Comparison of ENCODE assay signal across 20 cellular contexts in the genomic region with DNA sequence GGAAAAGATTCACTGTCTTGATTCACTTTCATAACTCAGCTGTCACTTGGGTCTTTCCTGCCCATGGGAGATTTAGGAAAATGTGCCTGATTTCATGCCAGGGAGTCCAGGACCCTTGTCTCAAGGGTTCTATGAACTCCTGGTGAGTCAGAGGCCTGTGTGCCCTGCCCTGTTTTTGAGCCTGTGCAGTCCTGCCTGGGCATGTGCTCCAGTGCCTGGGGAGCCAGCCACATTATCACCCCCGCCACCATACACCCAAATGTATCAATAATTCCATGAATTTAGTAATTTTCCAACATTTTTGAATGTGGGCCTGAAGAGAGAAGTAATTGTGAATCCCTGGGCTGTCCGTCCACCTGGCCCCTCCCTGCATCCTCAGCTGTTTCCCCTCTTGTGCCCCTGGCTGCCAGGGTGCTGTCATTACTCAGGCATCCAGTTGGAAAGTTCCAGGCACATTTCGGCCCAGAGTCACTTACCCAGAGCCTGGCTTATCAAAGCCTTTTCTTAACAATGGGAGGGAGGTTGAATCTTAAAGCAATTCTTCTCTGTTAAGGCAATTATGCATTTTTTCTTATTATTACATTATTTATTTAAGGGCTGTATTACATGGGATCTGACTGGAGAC.
DNase-seq lines count a peak whose midpoint lies in the region; ATAC-seq and TF ChIP-seq lines count a peak whose summit lies in the region.
"Had no signal": no experiment of that assay in that cellular context is flagged by ENCODE, and none has a peak within 500 bp of the region (broad histone marks: within the 10 kb centered on the region; RNA-seq: fewer than 3 reads in every experiment).

No MANE protein-coding gene starts in this region.

- H3K4me3 Mint-ChIP-seq in natural killer cell treated with Interleukin-12 subunit alpha and Interleukin-12 subunit beta and Interleukin-15 and Interleukin-18, amount 100 ng/mL, for 72 hours, result no peak overlapping the region
- H3K4me3 Mint-ChIP-seq: activated B cell treated with CpG ODN at 0.5 μM for 24 hours; central memory CD8-positive, alpha-beta T cell; stimulated activated naive B cell treated with anti-CD40 and anti-IgM and Interleukin-4, amounts not matched to agents 10 μg/mL and 1 μg/mL and 100 μg/mL, for 72 hours; T-cell had no signal

- no peaks in the 10 kb centered on the region for H3K4me1 ChIP-seq in right cardiac atrium (ENCODE audit: control insufficient read depth, insufficient read depth, low read length)
- H3K4me1 ChIP-seq: Peyer's patch, prostate gland, upper lobe of left lung had no signal

- H3K4me1 Mint-ChIP-seq in natural killer cell treated with Interleukin-12 subunit alpha and Interleukin-12 subunit beta and Interleukin-15 and Interleukin-18, amount 100 ng/mL, for 72 hours (ENCODE audit: low read depth in 2 of 2), result no peaks in the 10 kb centered on the region
- H3K4me1 Mint-ChIP-seq: activated B cell treated with CpG ODN at 0.5 μM for 24 hours; central memory CD8-positive, alpha-beta T cell; stimulated activated naive B cell treated with anti-CD40 and anti-IgM and Interleukin-4, amounts not matched to agents 10 μg/mL and 1 μg/mL and 100 μg/mL, for 72 hours; T-cell had no signal

- no peak overlapping the region for H3K27ac Mint-ChIP-seq in natural killer cell treated with Interleukin-12 subunit alpha and Interleukin-12 subunit beta and Interleukin-15 and Interleukin-18, amount 100 ng/mL, for 72 hours
- H3K27ac Mint-ChIP-seq: activated B cell treated with CpG ODN at 0.5 μM for 24 hours; activated T-helper 2 cell treated with anti-CD3 and anti-CD28 coated beads, Interferon-gamma antibody, Interleukin-2, Interleukin-4, amounts not matched to agents 10 μg/mL and 5 μg/mL and 100 μg/mL, durations not matched to agents 14 hours and 24 hours and 36 hours; stimulated activated naive B cell treated with anti-CD40 and anti-IgM and Interleukin-4, amounts not matched to agents 10 μg/mL and 1 μg/mL and 100 μg/mL, for 72 hours; T-cell had no signal

- in situ Hi-C loops in astrocyte of the spinal cord (cut with HindIII; ENCODE audit: low sequenced_read_pairs), result no loop called here

- no peaks in the 10 kb centered on the region for H3K27me3 ChIP-seq in MG63
- H3K27me3 ChIP-seq in right cardiac atrium (ENCODE audit: control insufficient read depth, insufficient read depth), result no peaks in the 10 kb centered on the region
- H3K27me3 ChIP-seq: Peyer's patch, upper lobe of left lung had no signal

- H3K9me3 Mint-ChIP-seq in natural killer cell treated with Interleukin-12 subunit alpha and Interleukin-12 subunit beta and Interleukin-15 and Interleukin-18, amount 100 ng/mL, for 72 hours, result peaks cover 4% of the 10 kb centered on the region
- H3K9me3 Mint-ChIP-seq: activated T-helper 2 cell treated with anti-CD3 and anti-CD28 coated beads, Interferon-gamma antibody, Interleukin-2, Interleukin-4, amounts not matched to agents 10 μg/mL and 5 μg/mL and 100 μg/mL, durations not matched to agents 14 hours and 24 hours and 36 hours; central memory CD8-positive, alpha-beta T cell; T-cell had no signal

- H3K36me3 Mint-ChIP-seq in natural killer cell treated with Interleukin-12 subunit alpha and Interleukin-12 subunit beta and Interleukin-15 and Interleukin-18, amount 100 ng/mL, for 72 hours, result no peaks in the 10 kb centered on the region
- H3K36me3 Mint-ChIP-seq: stimulated activated naive B cell treated with anti-CD40 and anti-IgM and Interleukin-4, amounts not matched to agents 10 μg/mL and 1 μg/mL and 100 μg/mL, for 72 hours; T-cell had no signal

- DNase-seq in A172 (ENCODE audit: low spot score) (peak; percentile 65), MG63 (peak; percentile 51), astrocyte of the spinal cord (ENCODE audit: low read depth, low spot score) (peak; percentile 10), right cardiac atrium (peak; percentile 12 to 64 (median 60))
- no peak for DNase-seq in natural killer cell treated with Interleukin-12 subunit alpha and Interleukin-12 subunit beta and Interleukin-15 and Interleukin-18, amount 100 ng/mL, for 72 hours (ENCODE audit: low spot score)
- DNase-seq: activated B cell treated with CpG ODN at 0.5 μM for 24 hours; effector memory CD4-positive, alpha-beta T cell; NCI-H187 treated with DMSO at 0.1 percent for 48 hours; NCI-H510A treated with DMSO at 0.1 percent for 48 hours; Peyer's patch; stimulated activated CD4-positive, alpha-beta T cell treated with anti-CD3 and anti-CD28 coated beads, Interleukin-12 subunit alpha, Interleukin-12 subunit beta, amount 100 ng/mL, for 4 hours; stimulated activated naive B cell treated with anti-CD40 and anti-IgM and Interleukin-4, amounts not matched to agents 10 μg/mL and 1 μg/mL and 100 μg/mL, for 72 hours; T-cell; upper lobe of left lung had no signal

- ATAC-seq in right cardiac atrium (peak; percentile 65 to 86), GM21619 (IDR thresholded peaks at IDR 0.05; ENCODE audit: unreplicated experiment) (no peak), GM18907 (IDR thresholded peaks at IDR 0.05; ENCODE audit: unreplicated experiment) (no peak), HG02981 (IDR thresholded peaks at IDR 0.05; ENCODE audit: unreplicated experiment) (no peak)
- no peak for ATAC-seq in natural killer cell treated with Interleukin-12 subunit alpha and Interleukin-12 subunit beta and Interleukin-15 and Interleukin-18, amount 100 ng/mL, for 72 hours
- ATAC-seq: stimulated activated naive B cell treated with anti-CD40 and anti-IgM and Interleukin-4, amounts not matched to agents 10 μg/mL and 1 μg/mL and 100 μg/mL, for 72 hours; T-cell had no signal

- intact Hi-C loops in right cardiac atrium (cut with DNase I), result no loop called here

- H3K27ac ChIP-seq in right cardiac atrium (ENCODE audit: low read length), result no peak overlapping the region
- H3K27ac ChIP-seq: Peyer's patch, prostate gland, upper lobe of left lung had no signal

- WGBS in right cardiac atrium, result 28% methylated on average over 3 of the region's 3 CpGs

- H3K27me3 Mint-ChIP-seq in natural killer cell treated with Interleukin-12 subunit alpha and Interleukin-12 subunit beta and Interleukin-15 and Interleukin-18, amount 100 ng/mL, for 72 hours, result no peaks in the 10 kb centered on the region
- H3K27me3 Mint-ChIP-seq: activated B cell treated with CpG ODN at 0.5 μM for 24 hours; central memory CD8-positive, alpha-beta T cell; stimulated activated naive B cell treated with anti-CD40 and anti-IgM and Interleukin-4, amounts not matched to agents 10 μg/mL and 1 μg/mL and 100 μg/mL, for 72 hours; T-cell had no signal

- H3K9me3 ChIP-seq in MG63 (no peaks in the 10 kb centered on the region), right cardiac atrium (ENCODE audit: control insufficient read depth, low read length) (no peaks in the 10 kb centered on the region)
- H3K9me3 ChIP-seq: Peyer's patch, prostate gland, upper lobe of left lung had no signal

- no peaks in the 10 kb centered on the region for H3K36me3 ChIP-seq in MG63
- H3K36me3 ChIP-seq: Peyer's patch, prostate gland, upper lobe of left lung had no signal

- TF ChIP-seq CTCF in astrocyte of the spinal cord (IDR thresholded peaks at IDR 0.05; ENCODE audit: low read depth, low read length), result no peak

- no peak overlapping the region for H3K4me3 ChIP-seq in MG63
- H3K4me3 ChIP-seq in astrocyte of the spinal cord (ENCODE audit: low read depth, low read length), result no peak overlapping the region
- no peak overlapping the region for H3K4me3 ChIP-seq in right cardiac atrium (ENCODE audit: low read length)
- H3K4me3 ChIP-seq: Peyer's patch, prostate gland, upper lobe of left lung had no signal

Comparison
In these comparisons a context has a peak if more than half of its experiments do, and no peak if none do; other contexts are left out.
1. ATAC-seq: peak in right cardiac atrium (2 of 2); none in natural killer cell treated with Interleukin-12 subunit alpha and Interleukin-12 subunit beta and Interleukin-15 and Interleukin-18, amount 100 ng/mL, for 72 hours (0 of 2), GM21619 (single experiment), GM18907 (single experiment) and HG02981 (single experiment).